ENCODE assay signal across 1 cellular context in the genomic region with DNA sequence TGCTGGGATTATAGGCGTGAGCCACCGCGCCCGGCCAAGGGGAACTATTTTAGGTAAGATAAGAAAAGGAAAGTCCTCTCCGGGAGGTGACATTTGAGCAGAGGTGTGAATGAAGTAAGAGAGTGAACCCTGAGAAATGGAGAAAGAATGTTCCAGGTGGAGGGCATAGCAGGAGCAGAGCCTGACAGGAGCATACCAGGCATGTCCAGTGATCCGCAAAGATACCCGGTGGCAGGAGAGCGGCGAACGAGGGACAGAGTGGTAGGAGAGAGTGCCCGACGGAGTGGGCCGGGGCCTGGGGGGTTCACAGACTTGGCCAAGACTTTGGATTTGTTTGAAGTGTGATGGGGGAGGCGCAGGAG.
TF ChIP-seq lines count a peak whose summit lies in the region.

No MANE protein-coding gene starts in this region.

TF ChIP-seq in HepG2, 621 proteins besides CTCF, POLR2A, EP300 and RAD21:
- TF ChIP-seq, protein P1, sequence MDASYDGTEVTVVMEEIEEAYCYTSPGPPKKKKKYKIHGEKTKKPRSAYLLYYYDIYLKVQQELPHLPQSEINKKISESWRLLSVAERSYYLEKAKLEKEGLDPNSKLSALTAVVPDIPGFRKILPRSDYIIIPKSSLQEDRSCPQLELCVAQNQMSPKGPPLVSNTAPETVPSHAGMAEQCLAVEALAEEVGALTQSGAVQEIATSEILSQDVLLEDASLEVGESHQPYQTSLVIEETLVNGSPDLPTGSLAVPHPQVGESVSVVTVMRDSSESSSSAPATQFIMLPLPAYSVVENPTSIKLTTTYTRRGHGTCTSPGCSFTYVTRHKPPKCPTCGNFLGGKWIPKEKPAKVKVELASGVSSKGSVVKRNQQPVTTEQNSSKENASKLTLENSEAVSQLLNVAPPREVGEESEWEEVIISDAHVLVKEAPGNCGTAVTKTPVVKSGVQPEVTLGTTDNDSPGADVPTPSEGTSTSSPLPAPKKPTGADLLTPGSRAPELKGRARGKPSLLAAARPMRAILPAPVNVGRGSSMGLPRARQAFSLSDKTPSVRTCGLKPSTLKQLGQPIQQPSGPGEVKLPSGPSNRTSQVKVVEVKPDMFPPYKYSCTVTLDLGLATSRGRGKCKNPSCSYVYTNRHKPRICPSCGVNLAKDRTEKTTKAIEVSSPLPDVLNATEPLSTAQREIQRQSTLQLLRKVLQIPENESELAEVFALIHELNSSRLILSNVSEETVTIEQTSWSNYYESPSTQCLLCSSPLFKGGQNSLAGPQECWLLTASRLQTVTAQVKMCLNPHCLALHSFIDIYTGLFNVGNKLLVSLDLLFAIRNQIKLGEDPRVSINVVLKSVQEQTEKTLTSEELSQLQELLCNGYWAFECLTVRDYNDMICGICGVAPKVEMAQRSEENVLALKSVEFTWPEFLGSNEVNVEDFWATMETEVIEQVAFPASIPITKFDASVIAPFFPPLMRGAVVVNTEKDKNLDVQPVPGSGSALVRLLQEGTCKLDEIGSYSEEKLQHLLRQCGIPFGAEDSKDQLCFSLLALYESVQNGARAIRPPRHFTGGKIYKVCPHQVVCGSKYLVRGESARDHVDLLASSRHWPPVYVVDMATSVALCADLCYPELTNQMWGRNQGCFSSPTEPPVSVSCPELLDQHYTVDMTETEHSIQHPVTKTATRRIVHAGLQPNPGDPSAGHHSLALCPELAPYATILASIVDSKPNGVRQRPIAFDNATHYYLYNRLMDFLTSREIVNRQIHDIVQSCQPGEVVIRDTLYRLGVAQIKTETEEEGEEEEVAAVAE (CRISPR knock-in tag; IDR thresholded peaks at IDR 0.05; ENCODE audit: borderline replicate concordance), result no peak
- TF ChIP-seq SP140L (CRISPR knock-in tag; IDR thresholded peaks at IDR 0.05; ENCODE audit: borderline replicate concordance), result no peak
- TF ChIP-seq ZKSCAN8 (CRISPR knock-in tag; IDR thresholded peaks at IDR 0.05; ENCODE audit: borderline replicate concordance), result no peak
- TF ChIP-seq, protein P2, sequence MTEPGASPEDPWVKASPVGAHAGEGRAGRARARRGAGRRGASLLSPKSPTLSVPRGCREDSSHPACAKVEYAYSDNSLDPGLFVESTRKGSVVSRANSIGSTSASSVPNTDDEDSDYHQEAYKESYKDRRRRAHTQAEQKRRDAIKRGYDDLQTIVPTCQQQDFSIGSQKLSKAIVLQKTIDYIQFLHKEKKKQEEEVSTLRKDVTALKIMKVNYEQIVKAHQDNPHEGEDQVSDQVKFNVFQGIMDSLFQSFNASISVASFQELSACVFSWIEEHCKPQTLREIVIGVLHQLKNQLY (CRISPR knock-in tag; IDR thresholded peaks at IDR 0.05), result no peak
- TF ChIP-seq PRDM4 (CRISPR knock-in tag; IDR thresholded peaks at IDR 0.05; ENCODE audit: borderline replicate concordance), result no peak
- TF ChIP-seq NR0B2 (CRISPR knock-in tag; IDR thresholded peaks at IDR 0.05), result no peak
